In genomic region chr1:16645044-16645882, GRCh38 we compare ENCODE assay signal across 8 cellular contexts. TPM values are rescaled to one million over a fixed set of nuclear protein-coding genes. Genes with fewer than 3 reads are reported as not detected.
DNase-seq lines count a peak whose midpoint lies in the region; ATAC-seq and TF ChIP-seq lines count a peak whose summit lies in the region.
"Not testable (repeated sequence)": the region's sequence is repeated elsewhere in the genome, so short reads cannot be mapped to it uniquely, and the experiment has no call there.

No MANE protein-coding gene starts in this region.

- peak overlapping the region; percentile 87; the same call in 1 of the 2 replicates for H3K9ac ChIP-seq in HUES64 (ENCODE audit: low read depth, low read length)

- not testable (repeated sequence) for TF ChIP-seq CTCF in Caco-2 (IDR thresholded peaks at IDR 0.05; ENCODE audit: insufficient read depth in 1 of 2, low read depth in 1 of 2, low read length in 1 of 2, severe bottlenecking in 1 of 2, unreplicated experiment in 1 of 2); GM23338 (conservative IDR thresholded peaks at IDR 0.05; ENCODE audit: low read depth in 2 of 2); nephron progenitor cell (IDR thresholded peaks at IDR 0.05)

- POLR2A ChIA-PET in Caco-2 (lab: Charles Lee): not testable (repeated sequence)

- intact Hi-C loops in Caco-2 (cut with micrococcal nuclease; ENCODE audit: unreplicated experiment); left cardiac atrium (cut with DNase I): not testable (repeated sequence)

- not testable (repeated sequence) for H3F3A ChIP-seq in GM23338 (replicated peaks; ENCODE audit: low read depth)

- not testable (repeated sequence) for H3K27ac Mint-ChIP-seq in Caco-2 (ENCODE audit: unreplicated experiment); GM23338; central memory CD8-positive, alpha-beta T cell (ENCODE audit: low read depth); nephron progenitor cell

- H3K4me2 ChIP-seq in GM23338: peak overlapping the region; percentile 100

- 0 out of 2 replicates have a peak overlapping the region, but pooled peaks have one; percentile 32 for H2AFZ ChIP-seq in GM23338

- ATAC-seq in GM23338: not testable (repeated sequence)
- ATAC-seq in central memory CD8-positive, alpha-beta T cell (replicated peaks; ENCODE audit: extremely low read depth, poor library complexity, severe bottlenecking): peak; percentile 12
- peak; percentile 22 to 42 for ATAC-seq in left cardiac atrium

- not testable (repeated sequence) for H4K20me1 ChIP-seq in GM23338 (replicated peaks; ENCODE audit: insufficient read depth)

- H3K27me3 Mint-ChIP-seq in Caco-2 (ENCODE audit: insufficient read depth, unreplicated experiment); central memory CD8-positive, alpha-beta T cell: not testable (repeated sequence)
- H3K27me3 Mint-ChIP-seq in GM23338 (ENCODE audit: insufficient read depth, low read depth, poor library complexity): peaks cover 11% of the 10 kb centered on the region
- H3K27me3 Mint-ChIP-seq in nephron progenitor cell (ENCODE audit: low read depth, poor library complexity): peaks cover 14% of the 10 kb centered on the region

- H3K36me3 ChIP-seq in Caco-2 (ENCODE audit: control insufficient read depth, insufficient read depth, low read length); GM23338 (ENCODE audit: insufficient read depth); HUES64 (ENCODE audit: insufficient read depth, low read length): not testable (repeated sequence)

- H3K9me3 ChIP-seq in Caco-2; HUES64 (ENCODE audit: insufficient read depth, low read depth, low read length): not testable (repeated sequence)

- H3K4me3 Mint-ChIP-seq in Caco-2 (ENCODE audit: unreplicated experiment); GM23338; central memory CD8-positive, alpha-beta T cell; nephron progenitor cell: not testable (repeated sequence)

- H3K27me3 ChIP-seq in Caco-2 (replicated peaks; ENCODE audit: control insufficient read depth, insufficient read depth, low read length): not testable (repeated sequence)
- H3K27me3 ChIP-seq in GM23338 (ENCODE audit: insufficient read depth) (peaks cover 43% of the 10 kb centered on the region), HUES64 (ENCODE audit: insufficient read depth, low read length) (peaks cover 42% of the 10 kb centered on the region)

- 68% methylated on average over 8 of the region's 12 CpGs for WGBS in HUES64

- DNase-seq in Caco-2 (peak; percentile 49 to 79), left cardiac atrium (peak; percentile 36), nephron progenitor cell (peak; percentile 27), substantia nigra (lab: John Stamatoyannopoulos, UW) (peak in 4 of 49 donors; percentile 45 to 67 (median 52))
- not testable (repeated sequence) for DNase-seq in GM23338 (ENCODE audit: low spot score)
- DNase-seq in activated CD4-positive, alpha-beta T cell treated with anti-CD3 and anti-CD28 coated beads for 4 hours: peak; percentile 1 to 13
- peak; percentile 27 to 30 for DNase-seq in central memory CD8-positive, alpha-beta T cell (ENCODE audit: low spot score in 2 of 2)

- H3K27ac ChIP-seq in GM23338 (ENCODE audit: low read depth); HUES64 (ENCODE audit: low read depth, low read length): not testable (repeated sequence)
- peak overlapping the region; percentile 96 for H3K27ac ChIP-seq in substantia nigra (ENCODE audit: low read depth, low read length, poor library complexity, severe bottlenecking)

- CTCF ChIA-PET in Caco-2 (lab: Charles Lee): not testable (repeated sequence)

- H3K9me3 Mint-ChIP-seq in Caco-2 (ENCODE audit: unreplicated experiment); GM23338; central memory CD8-positive, alpha-beta T cell; nephron progenitor cell: not testable (repeated sequence)

- H3K4me1 Mint-ChIP-seq in Caco-2 (ENCODE audit: low read depth, unreplicated experiment); GM23338; central memory CD8-positive, alpha-beta T cell; nephron progenitor cell: not testable (repeated sequence)

- not testable (repeated sequence) for H3K9me2 ChIP-seq in GM23338 (ENCODE audit: insufficient read depth)

- peaks cover 16% of the 10 kb centered on the region for H3K79me2 ChIP-seq in GM23338 (replicated peaks; ENCODE audit: insufficient read depth)

- BruUV-seq in Caco-2 (replicated peaks; lab: Mats Ljungman, UMichigan): TSS peak; percentile 90

- H3K4me3 ChIP-seq in Caco-2 (ENCODE audit: low read depth, low read length): peak overlapping the region; percentile 64
- peak overlapping the region; percentile 96 for H3K4me3 ChIP-seq in GM23338
- H3K4me3 ChIP-seq in HUES64 (ENCODE audit: low read length): peak overlapping the region; percentile 83

- H3K4me1 ChIP-seq in Caco-2: peaks cover 11% of the 10 kb centered on the region
- H3K4me1 ChIP-seq in GM23338 (ENCODE audit: insufficient read depth); HUES64 (ENCODE audit: insufficient read depth, low read length): not testable (repeated sequence)

- H3K36me3 Mint-ChIP-seq in Caco-2 (ENCODE audit: insufficient read depth, unreplicated experiment); GM23338 (ENCODE audit: low read depth); central memory CD8-positive, alpha-beta T cell (ENCODE audit: insufficient read depth); nephron progenitor cell (ENCODE audit: low read depth): not testable (repeated sequence)

RNA-seq across cellular contexts. Expression of gene RNU1-3, which starts 21.5 kb away (rescaled TPM):
- total RNA-seq in Caco-2 (2022): 1,622 and 1,638 TPM in 2 replicates
- total RNA-seq in GM23338 (2014; rRNA removed; shearing (Covaris generic)): under 0.01 TPM in 1 of 2 replicates, not detected in the other
- not detected in 2 replicates for polyA plus RNA-seq in GM23338 (2016; fragmentation: Nextera tagmentation; extraction: Ambion mirVana)
- polyA plus RNA-seq in HUES64 (2013, experiment 1 of 2): 27,992 TPM
- polyA plus RNA-seq in HUES64 (2013, experiment 2 of 2): 20,955 TPM
- over 10,000 TPM in 1 of 2 donors, 1,000 to 10,000 TPM in 1; 5,988 to 15,401 TPM for total RNA-seq in left cardiac atrium

RNA-seq across cellular contexts. Expression of gene NBPF1, which starts 31.9 kb away (rescaled TPM):
- total RNA-seq in Caco-2 (2022): 51.1 and 59.3 TPM in 2 replicates
- total RNA-seq in GM23338 (2014; rRNA removed; shearing (Covaris generic)): 7.5 and 11.8 TPM in 2 replicates
- polyA plus RNA-seq in GM23338 (2016; fragmentation: Nextera tagmentation; extraction: Ambion mirVana): 9.0 and 9.5 TPM in 2 replicates
- 11.3 TPM for polyA plus RNA-seq in HUES64 (2013, experiment 1 of 2)
- polyA plus RNA-seq in HUES64 (2013, experiment 2 of 2): 10.4 TPM
- 10 to 100 TPM; 11.6 to 17.5 TPM for total RNA-seq in left cardiac atrium

Comparison
In these comparisons a context has a peak if more than half of its experiments do, and no peak if none do; other contexts are left out.
1. RNA of gene RNU1-3, which starts 21.5 kb away (total RNA-seq): 5,988 to 15,401 TPM in left cardiac atrium and 1,622 to 1,638 TPM in Caco-2; under 0.01 TPM in GM23338; every median in the first group is over 1,000 times any median in the second.
2. Peak in every context shown above with its lines, with median percentiles within 50 percentile points of each other: H3K4me3 ChIP-seq.